25 cellular contexts compared by ENCODE assay signal in the genomic region with DNA sequence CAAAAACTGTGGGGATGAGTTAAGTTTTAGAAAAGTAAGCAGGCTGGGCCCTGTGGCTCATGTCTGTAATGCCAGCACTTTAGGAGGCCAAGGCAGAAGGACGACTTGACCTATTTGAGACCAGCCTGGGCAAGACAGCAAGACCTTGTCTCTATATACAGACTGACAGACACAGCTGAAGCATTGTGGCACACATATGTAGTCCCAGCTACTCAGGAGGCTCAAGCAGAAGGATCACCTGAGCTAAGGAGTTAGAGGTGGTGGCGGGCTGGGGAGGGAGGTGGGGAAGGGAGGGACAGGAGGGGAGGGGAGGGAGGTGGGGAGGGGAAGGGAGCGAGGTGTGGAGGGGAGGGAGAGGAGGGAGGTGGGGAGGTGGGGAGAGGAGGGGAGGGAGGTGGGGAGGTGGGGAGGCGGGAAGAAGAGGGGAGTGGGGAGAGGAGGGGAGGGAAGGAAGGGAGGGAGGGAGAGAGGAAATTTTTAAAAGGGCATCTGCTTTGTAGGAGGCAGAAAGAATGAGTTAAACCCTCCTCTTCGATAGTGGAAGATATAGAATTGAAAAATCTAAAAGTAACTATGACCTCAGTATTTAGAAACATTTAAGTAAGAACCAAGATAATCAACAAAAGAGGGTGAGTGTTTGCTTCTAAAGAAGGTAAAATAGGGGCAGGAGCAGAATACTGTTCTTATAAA. TPM values are rescaled to one million over a fixed set of nuclear protein-coding genes. Genes with fewer than 3 reads are reported as not detected.
DNase-seq lines count a peak whose midpoint lies in the region; ATAC-seq and TF ChIP-seq lines count a peak whose summit lies in the region.
"Had no signal": no experiment of that assay in that cellular context is flagged by ENCODE, and none has a peak within 500 bp of the region (broad histone marks: within the 10 kb centered on the region; RNA-seq: fewer than 3 reads in every experiment).

No MANE protein-coding gene starts in this region.

- in situ Hi-C loops in brain microvascular endothelial cell (cut with HindIII; ENCODE audit: low pct_ligation_motif_present, low sequenced_read_pairs): no loop called here

- CTCF ChIA-PET in HEK293 (lab: Yijun Ruan, JAX): interaction anchor here (1.4 kb wide), 1 partner anchor 10 kb away, joined by 8 read pairs; no protein-coding TSS in a partner anchor

- TF ChIP-seq CTCF in HEK293 (tag by site-specific recombination; IDR thresholded peaks at IDR 0.05) (no peak), glutamatergic neuron (IDR thresholded peaks at IDR 0.05; ENCODE audit: partially characterized antibody, unreplicated experiment) (no peak), psoas muscle (IDR thresholded peaks at IDR 0.05) (no peak), brain microvascular endothelial cell (IDR thresholded peaks at IDR 0.05; ENCODE audit: low read depth, low read length, missing control alignments) (no peak)

- H3K4me3 ChIP-seq in HEK293 (ENCODE audit: low read depth, low read length) (no peak overlapping the region), psoas muscle (no peak overlapping the region), brain microvascular endothelial cell (ENCODE audit: low read depth, low read length) (no peak overlapping the region)
- H3K4me3 ChIP-seq: esophagus muscularis mucosa, heart left ventricle, pancreas, right atrium auricular region, spleen, tibial nerve had no signal

- H3K9me3 ChIP-seq in HEK293 (ENCODE audit: control insufficient read depth, insufficient read depth, low read depth, low read length) (no peaks in the 10 kb centered on the region), psoas muscle (no peaks in the 10 kb centered on the region)

- no peak overlapping the region for H3K27ac ChIP-seq in HEK293 (ENCODE audit: extremely low read depth, low read depth, low read length)
- H3K27ac ChIP-seq in psoas muscle: peak overlapping the region; percentile 56
- H3K27ac ChIP-seq in brain microvascular endothelial cell: no peak overlapping the region
- H3K27ac ChIP-seq: 22Rv1, esophagus muscularis mucosa, right atrium auricular region had no signal

- no peak overlapping the region for H3K4me3 Mint-ChIP-seq in glutamatergic neuron (ENCODE audit: unreplicated experiment)
- H3K4me3 Mint-ChIP-seq: nephron; T-helper 2 cell treated with Interferon-gamma antibody and Interleukin-4, amounts not matched to agents 5 μg/mL and 100 μg/mL, for 36 hours had no signal

- peaks cover 31% of the 10 kb centered on the region for H3K4me1 ChIP-seq in HEK293 (ENCODE audit: control insufficient read depth, insufficient read depth, low read length)
- H3K4me1 ChIP-seq in psoas muscle: peaks cover 71% of the 10 kb centered on the region

- POLR2A ChIA-PET in HEK293 (lab: Yijun Ruan, JAX): interaction anchor here (0.6 kb wide), 1 partner anchor 373 kb away, joined by 6 read pairs; no protein-coding TSS in a partner anchor

- intact Hi-C loops in psoas muscle (cut with DNase I): no loop called here

- H3K27me3 ChIP-seq in psoas muscle (ENCODE audit: insufficient read depth in 3 of 3, low read length in 2 of 3) (no peaks in the 10 kb centered on the region), brain microvascular endothelial cell (replicated peaks) (no peaks in the 10 kb centered on the region)
- H3K27me3 ChIP-seq: esophagus muscularis mucosa, heart left ventricle, pancreas, right atrium auricular region, spleen, tibial nerve had no signal

- H3K36me3 ChIP-seq in HEK293 (ENCODE audit: control insufficient read depth in 2 of 2, insufficient read depth in 1 of 2, low read length in 2 of 2) (no peaks in the 10 kb centered on the region), psoas muscle (ENCODE audit: insufficient read depth in 1 of 2, low read depth in 1 of 2) (no peaks in the 10 kb centered on the region), brain microvascular endothelial cell (replicated peaks) (no peaks in the 10 kb centered on the region)
- H3K36me3 ChIP-seq: esophagus muscularis mucosa, heart left ventricle, pancreas, right atrium auricular region, spleen, tibial nerve had no signal

- peak overlapping the region; percentile 3 for H3K27ac Mint-ChIP-seq in glutamatergic neuron (ENCODE audit: unreplicated experiment)
- H3K27ac Mint-ChIP-seq: T-helper 2 cell treated with Interferon-gamma antibody and Interleukin-4, amounts not matched to agents 5 μg/mL and 100 μg/mL, for 36 hours had no signal

- peak in 1 of 4 donors; percentile 27 for ATAC-seq in psoas muscle
- ATAC-seq: pancreas had no signal

- peak; percentile 20 for DNase-seq in NCI-H82 (lab: John Stamatoyannopoulos, UW)
- DNase-seq in NCI-H82 treated with DMSO at 0.1 percent for 48 hours (lab: John Stamatoyannopoulos, UW; ENCODE audit: unreplicated experiment): no peak
- DNase-seq in glutamatergic neuron: no peak
- DNase-seq in psoas muscle: no peak
- DNase-seq in brain microvascular endothelial cell: no peak
- DNase-seq in NK-92 treated with Interleukin-12 subunit alpha and Interleukin-12 subunit beta, amount 100 ng/mL, for 24 hours (lab: John Stamatoyannopoulos, UW): no peak
- DNase-seq in nucleus accumbens (lab: John Stamatoyannopoulos, UW): no peak
- DNase-seq: activated CD4-positive, alpha-beta T cell treated with anti-CD3 and anti-CD28 coated beads for 48 hours; activated gamma-delta T cell; dermis blood vessel endothelial cell; DMS79 treated with DMSO at 0.1 percent for 48 hours; heart left ventricle; kidney; left ventricle myocardium superior; NCI-H774; pancreas; spleen; stimulated activated CD8-positive, alpha-beta memory T cell treated with anti-CD3 and anti-CD28 coated beads, Interleukin-4, amount 100 ng/mL, for 48 hours had no signal

- no peaks in the 10 kb centered on the region for H3K36me3 Mint-ChIP-seq in glutamatergic neuron (ENCODE audit: unreplicated experiment)

- 76 to 78% (median 78%) methylated on average over 3 to 5 of the region's 5 CpGs for WGBS in psoas muscle, 3 donors

- peaks cover 5% of the 10 kb centered on the region for H3K9me3 Mint-ChIP-seq in glutamatergic neuron (ENCODE audit: unreplicated experiment)

- peaks cover 22% of the 10 kb centered on the region for H3K4me1 Mint-ChIP-seq in glutamatergic neuron (ENCODE audit: low read depth, unreplicated experiment)

- no peaks in the 10 kb centered on the region for H3K27me3 Mint-ChIP-seq in glutamatergic neuron (ENCODE audit: unreplicated experiment)

TF ChIP-seq in HEK293, 187 proteins besides CTCF, POLR2A, EP300 and RAD21:
- no peak for TF ChIP-seq ZNF830 (tag by site-specific recombination; IDR thresholded peaks at IDR 0.05; ENCODE audit: low read depth)
- TF ChIP-seq WT1 (tag by site-specific recombination; IDR thresholded peaks at IDR 0.05): peak; percentile 59

RNA-seq across cellular contexts. Expression of gene MED13L, which starts 30.9 kb away (rescaled TPM):
- total RNA-seq in glutamatergic neuron (ENCODE audit: unreplicated experiment) (95.5 TPM), psoas muscle (10 to 100 TPM; 72.5 to 90.5 (median 75.2) TPM)
- polyA plus RNA-seq in psoas muscle: 10 to 100 TPM in 2 of 3 donors, 1 to 10 TPM in 1; 8.9 to 34.3 (median 15.3) TPM
